In genomic region chr15:77019476-77020331, GRCh38 we compare ENCODE assay signal across 13 cellular contexts. TPM values are rescaled to one million over a fixed set of nuclear protein-coding genes. Genes with fewer than 3 reads are reported as not detected.
DNase-seq lines count a peak whose midpoint lies in the region; ATAC-seq and TF ChIP-seq lines count a peak whose summit lies in the region.
"Had no signal": no experiment of that assay in that cellular context is flagged by ENCODE, and none has a peak within 500 bp of the region (broad histone marks: within the 10 kb centered on the region; RNA-seq: fewer than 3 reads in every experiment).

No MANE protein-coding gene starts in this region.

- no peak overlapping the region for H3K4me3 ChIP-seq in fibroblast of pulmonary artery (replicated peaks; ENCODE audit: low read depth, low read length)
- no peak overlapping the region for H3K4me3 ChIP-seq in upper lobe of right lung
- H3K4me3 ChIP-seq: HAP-1, right atrium auricular region had no signal

- ATAC-seq in upper lobe of right lung (no peak), HG02759 (IDR thresholded peaks at IDR 0.05; ENCODE audit: unreplicated experiment) (no peak), HG03520 (IDR thresholded peaks at IDR 0.05; ENCODE audit: unreplicated experiment) (no peak), HG03460 (IDR thresholded peaks at IDR 0.05; ENCODE audit: unreplicated experiment) (no peak)

- peak; percentile 34 for DNase-seq in stimulated activated CD4-positive, alpha-beta T cell treated with anti-CD3 and anti-CD28 coated beads, Interleukin-12 subunit alpha, Interleukin-12 subunit beta, amount 100 ng/mL, for 4 hours
- DNase-seq in stimulated activated CD4-positive, alpha-beta T cell treated with anti-CD3 and anti-CD28 coated beads, Interleukin-2, amount 100 ng/mL, for 48 hours, result no peak
- DNase-seq in activated CD4-positive, alpha-beta memory T cell treated with anti-CD3 and anti-CD28 coated beads for 36 hours, result peak; percentile 75
- DNase-seq in fibroblast of pulmonary artery (ENCODE audit: low read depth), result peak; percentile 23
- DNase-seq in upper lobe of right lung, result peak; percentile 54
- DNase-seq: Calu3, erythroblast, SHP77 had no signal

- intact Hi-C loops in activated CD4-positive, alpha-beta memory T cell treated with anti-CD3 and anti-CD28 coated beads for 36 hours (cut with micrococcal nuclease), result loop anchor here (5.0 kb wide), 1 partner anchor 117 kb away; no protein-coding TSS in a partner anchor
- intact Hi-C loops in upper lobe of right lung (cut with DNase I), result no loop called here

- no peaks in the 10 kb centered on the region for H3K9me3 Mint-ChIP-seq in activated CD4-positive, alpha-beta memory T cell treated with anti-CD3 and anti-CD28 coated beads for 36 hours

- H3K36me3 Mint-ChIP-seq in activated CD4-positive, alpha-beta memory T cell treated with anti-CD3 and anti-CD28 coated beads for 36 hours, result peaks cover 41% of the 10 kb centered on the region

- H3K27ac ChIP-seq in upper lobe of right lung, result no peak overlapping the region
- H3K27ac ChIP-seq: right atrium auricular region had no signal

- H3K27ac Mint-ChIP-seq in activated CD4-positive, alpha-beta memory T cell treated with anti-CD3 and anti-CD28 coated beads for 36 hours, result peak overlapping the region; percentile 98

- no peaks in the 10 kb centered on the region for H3K27me3 Mint-ChIP-seq in activated CD4-positive, alpha-beta memory T cell treated with anti-CD3 and anti-CD28 coated beads for 36 hours

- peaks cover 88% of the 10 kb centered on the region for H3K4me1 Mint-ChIP-seq in activated CD4-positive, alpha-beta memory T cell treated with anti-CD3 and anti-CD28 coated beads for 36 hours (ENCODE audit: low read depth)

- CTCF ChIA-PET in activated CD4-positive, alpha-beta memory T cell treated with anti-CD3 and anti-CD28 coated beads for 36 hours (lab: Charles Lee), result interaction anchor here (2.5 kb wide), 1 partner anchor 47 kb away, joined by 8 read pairs; no protein-coding TSS in a partner anchor

- no peaks in the 10 kb centered on the region for H3K36me3 ChIP-seq in upper lobe of right lung
- H3K36me3 ChIP-seq: HAP-1, right atrium auricular region had no signal

- POLR2A ChIA-PET in activated CD4-positive, alpha-beta memory T cell treated with anti-CD3 and anti-CD28 coated beads for 36 hours (lab: Charles Lee), result interaction anchor here (1.2 to 1.5 kb wide), 4 partner anchors 10 to 31 kb away, joined by 3 to 4 read pairs (median 4); no protein-coding TSS in a partner anchor

- peak overlapping the region; percentile 35 for H3K4me3 Mint-ChIP-seq in activated CD4-positive, alpha-beta memory T cell treated with anti-CD3 and anti-CD28 coated beads for 36 hours

- H3K4me1 ChIP-seq in upper lobe of right lung, result no peaks in the 10 kb centered on the region
- H3K4me1 ChIP-seq: HAP-1 had no signal

- no peaks in the 10 kb centered on the region for H3K9me3 ChIP-seq in upper lobe of right lung
- H3K9me3 ChIP-seq: HAP-1, right atrium auricular region had no signal

- TF ChIP-seq CTCF in fibroblast of pulmonary artery (IDR thresholded peaks at IDR 0.05; ENCODE audit: low read length, missing control alignments) (no peak), upper lobe of right lung (IDR thresholded peaks at IDR 0.05) (no peak)

- no peaks in the 10 kb centered on the region for H3K27me3 ChIP-seq in upper lobe of right lung
- H3K27me3 ChIP-seq: right atrium auricular region had no signal

RNA-seq across cellular contexts. Expression of gene PSTPIP1, which starts 24.8 kb away (rescaled TPM):
- total RNA-seq in activated CD4-positive, alpha-beta memory T cell treated with anti-CD3 and anti-CD28 coated beads for 36 hours, result 100 to 1,000 TPM; 155 to 164 TPM
- 16.0 TPM for total RNA-seq in upper lobe of right lung
- total RNA-seq: Calu3 had no signal

RNA-seq across cellular contexts. Expression of gene TSPAN3, which starts 51.2 kb away (rescaled TPM):
- total RNA-seq in activated CD4-positive, alpha-beta memory T cell treated with anti-CD3 and anti-CD28 coated beads for 36 hours, result 10 to 100 TPM; 28.9 to 29.1 TPM
- total RNA-seq in upper lobe of right lung, result 359 TPM

Comparison
In these comparisons a context has a peak if more than half of its experiments do, and no peak if none do; other contexts are left out.
1. DNase-seq: peak in stimulated activated CD4-positive, alpha-beta T cell treated with anti-CD3 and anti-CD28 coated beads, Interleukin-12 subunit alpha, Interleukin-12 subunit beta, amount 100 ng/mL, for 4 hours (single experiment), activated CD4-positive, alpha-beta memory T cell treated with anti-CD3 and anti-CD28 coated beads for 36 hours (single experiment), fibroblast of pulmonary artery (single experiment) and upper lobe of right lung (single experiment); none in stimulated activated CD4-positive, alpha-beta T cell treated with anti-CD3 and anti-CD28 coated beads, Interleukin-2, amount 100 ng/mL, for 48 hours (0 of 2).
2. RNA of gene TSPAN3, which starts 51.2 kb away (total RNA-seq): 359 TPM in upper lobe of right lung (single experiment); 28.9 to 29.1 TPM in activated CD4-positive, alpha-beta memory T cell treated with anti-CD3 and anti-CD28 coated beads for 36 hours; every median in the first group is over 10 times any median in the second.